ENCODE assay signal across 9 cellular contexts in the genomic region with DNA sequence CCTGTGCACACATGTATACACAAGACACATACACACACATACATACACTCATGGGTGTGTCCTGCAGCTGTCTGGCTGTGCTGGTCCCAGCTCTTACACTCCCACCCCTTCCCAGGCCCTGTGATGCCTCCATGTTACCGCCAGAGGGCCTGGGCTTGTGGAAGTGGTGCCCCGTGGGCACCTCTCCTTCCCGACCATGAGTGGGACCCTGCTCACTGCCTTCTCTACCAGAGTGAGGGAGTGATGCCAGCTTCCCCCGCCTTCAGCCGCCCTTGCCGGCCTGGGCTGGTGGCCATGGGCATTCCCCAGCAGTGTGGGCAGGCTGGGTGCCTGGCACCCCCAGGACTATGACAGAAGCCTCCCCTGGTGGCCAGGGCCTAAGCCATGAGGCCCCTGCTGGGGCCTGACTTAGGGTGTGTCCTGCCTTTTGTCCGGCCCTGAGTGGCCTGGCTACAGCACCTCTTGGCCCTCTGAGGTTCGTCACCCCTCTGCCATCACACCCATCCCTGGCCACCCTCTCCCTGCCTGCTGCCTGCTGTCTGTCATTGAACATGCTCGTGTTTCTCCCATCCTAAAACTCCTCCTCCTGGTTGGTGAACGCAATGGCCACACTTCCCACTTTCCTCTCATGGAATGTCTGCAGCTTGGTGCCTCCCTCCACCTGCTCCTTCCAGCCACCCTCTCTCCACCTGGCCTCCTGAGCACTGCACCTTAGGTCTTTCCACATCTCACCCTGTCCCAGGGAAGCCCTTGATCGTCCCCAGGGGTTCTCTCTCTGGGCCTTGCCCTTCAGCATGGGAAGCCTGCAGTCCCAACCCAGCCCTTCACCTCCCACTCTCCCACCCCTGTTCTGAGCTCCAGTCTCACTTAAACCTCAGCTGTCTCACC. TPM values are rescaled to one million over a fixed set of nuclear protein-coding genes. Genes with fewer than 3 reads are reported as not detected.
DNase-seq lines count a peak whose midpoint lies in the region; ATAC-seq, FAIRE-seq and TF ChIP-seq lines count a peak whose summit lies in the region.
"Had no signal": no experiment of that assay in that cellular context is flagged by ENCODE, and none has a peak within 500 bp of the region (broad histone marks: within the 10 kb centered on the region; RNA-seq: fewer than 3 reads in every experiment).

No MANE protein-coding gene starts in this region.

- H3K27ac Mint-ChIP-seq in Calu3 (ENCODE audit: unreplicated experiment) (no peak overlapping the region), memory B cell (no peak overlapping the region)

- WGBS in lower leg skin, 2 donors, result 54 to 65% methylated on average over 10 to 11 of the region's 11 CpGs

- no peak overlapping the region for H3K4me3 ChIP-seq in bronchial epithelial cell (ENCODE audit: low read depth, low read length)
- H3K4me3 ChIP-seq in lower leg skin (ENCODE audit: low read depth, poor library complexity, severe bottlenecking), result no peak overlapping the region

- TF ChIP-seq CTCF in Calu3 (IDR thresholded peaks at IDR 0.05; ENCODE audit: unreplicated experiment), result peak; percentile 27
- TF ChIP-seq CTCF in bronchial epithelial cell (IDR thresholded peaks at IDR 0.05; ENCODE audit: insufficient read depth, low read length, severe bottlenecking), result peak; percentile 66
- no peak for TF ChIP-seq CTCF in lower leg skin (IDR thresholded peaks at IDR 0.05)

- CTCF ChIA-PET in Calu3 (lab: Charles Lee), result interaction anchor here (3.2 kb wide), 1 partner anchor 154 kb away, joined by 111 read pairs; no protein-coding TSS in a partner anchor

- H3K27me3 Mint-ChIP-seq in Calu3 (ENCODE audit: unreplicated experiment) (no peaks in the 10 kb centered on the region), memory B cell (no peaks in the 10 kb centered on the region)

- DNase-seq in Calu3 (peak; percentile 33), LHCN-M2 (ENCODE audit: low read depth) (peak; percentile 43), bronchial epithelial cell (ENCODE audit: low read depth) (no peak), memory B cell (ENCODE audit: low spot score in 2 of 2) (no peak), lower leg skin (ENCODE audit: low spot score in 2 of 2) (no peak), kidney glomerular epithelial cell (lab: John Stamatoyannopoulos, UW) (no peak)

- no peaks in the 10 kb centered on the region for H3K36me3 ChIP-seq in bronchial epithelial cell (ENCODE audit: control insufficient read depth, insufficient read depth, low read length)

- no peak overlapping the region for H3K4me3 Mint-ChIP-seq in Calu3 (ENCODE audit: low read depth, unreplicated experiment)
- no peak overlapping the region for H3K4me3 Mint-ChIP-seq in memory B cell

- H3K4me1 Mint-ChIP-seq in Calu3 (ENCODE audit: low read depth, unreplicated experiment), result no peaks in the 10 kb centered on the region
- H3K4me1 Mint-ChIP-seq in memory B cell, result peaks cover 3% of the 10 kb centered on the region

- BruUV-seq in Calu3 (replicated peaks; lab: Mats Ljungman, UMichigan), result no TSS peak

- no peak for TF ChIP-seq POLR2A in lower leg skin (IDR thresholded peaks at IDR 0.05)

- intact Hi-C loops in Calu3 (cut with micrococcal nuclease; ENCODE audit: unreplicated experiment), result loop anchor here (10.0 kb wide), 1 partner anchor 390 kb away; a partner anchor contains a TSS
- intact Hi-C loops in lower leg skin (cut with DNase I; ENCODE audit: low total_unique reads), result loop anchor here (5.0 to 10.0 kb wide), 2 partner anchors 380 to 402 kb away; no protein-coding TSS in a partner anchor

- no peak for FAIRE-seq in bronchial epithelial cell (lab: Jason Lieb, UNC)
- FAIRE-seq: endometrium had no signal

- ATAC-seq in memory B cell (ENCODE audit: low read depth), result peak; percentile 51
- no peak for ATAC-seq in HG02981 (IDR thresholded peaks at IDR 0.05; ENCODE audit: unreplicated experiment)
- no peak for ATAC-seq in GM18502 (IDR thresholded peaks at IDR 0.05; ENCODE audit: poor library complexity, unreplicated experiment)

- no peaks in the 10 kb centered on the region for H3K9me3 Mint-ChIP-seq in Calu3 (ENCODE audit: low read depth, unreplicated experiment)
- no peaks in the 10 kb centered on the region for H3K9me3 Mint-ChIP-seq in memory B cell

- H3K36me3 Mint-ChIP-seq in Calu3 (ENCODE audit: insufficient read depth, unreplicated experiment), result peaks cover 8% of the 10 kb centered on the region
- peaks cover 2% of the 10 kb centered on the region for H3K36me3 Mint-ChIP-seq in memory B cell

- no peaks in the 10 kb centered on the region for H3K27me3 ChIP-seq in bronchial epithelial cell (ENCODE audit: control insufficient read depth, insufficient read depth, low read length)

RNA-seq across cellular contexts. Expression of a gene that starts 14.6 kb away (rescaled TPM):
- total RNA-seq in Calu3 (2022) (11.8 and 16.5 TPM in 2 replicates), LHCN-M2 (2014; rRNA removed) (7.1 and 11.3 TPM in 2 replicates), bronchial epithelial cell (19.7 and 26.6 TPM in 2 replicates), lower leg skin (10 to 100 TPM; 20.6 to 28.3 (median 22.8) TPM)
- 14.2 TPM for polyA plus RNA-seq in LHCN-M2 (2012)

RNA-seq across cellular contexts. Expression of a gene that starts 54.2 kb away (rescaled TPM):
- not detected in 2 replicates for total RNA-seq in Calu3 (2022)
- total RNA-seq in LHCN-M2 (2014; rRNA removed), result 0.06 and 0.19 TPM in 2 replicates
- 0.10 TPM for polyA plus RNA-seq in LHCN-M2 (2012)
- 3.8 and 4.7 TPM in 2 replicates for total RNA-seq in bronchial epithelial cell
- total RNA-seq in lower leg skin, result 100 to 1,000 TPM in 1 of 4 donors, 10 to 100 TPM in 3; 40.1 to 153 (median 64.0) TPM

Comparison
In these comparisons a context has a peak if more than half of its experiments do, and no peak if none do; other contexts are left out.
1. DNase-seq: peak in Calu3 (single experiment) and LHCN-M2 (single experiment); none in bronchial epithelial cell (single experiment), memory B cell (0 of 2), lower leg skin (0 of 2) and kidney glomerular epithelial cell (single experiment).
2. CTCF ChIP-seq: peak in Calu3 (single experiment) and bronchial epithelial cell (single experiment); none in lower leg skin (0 of 3).